In the genomic region with DNA sequence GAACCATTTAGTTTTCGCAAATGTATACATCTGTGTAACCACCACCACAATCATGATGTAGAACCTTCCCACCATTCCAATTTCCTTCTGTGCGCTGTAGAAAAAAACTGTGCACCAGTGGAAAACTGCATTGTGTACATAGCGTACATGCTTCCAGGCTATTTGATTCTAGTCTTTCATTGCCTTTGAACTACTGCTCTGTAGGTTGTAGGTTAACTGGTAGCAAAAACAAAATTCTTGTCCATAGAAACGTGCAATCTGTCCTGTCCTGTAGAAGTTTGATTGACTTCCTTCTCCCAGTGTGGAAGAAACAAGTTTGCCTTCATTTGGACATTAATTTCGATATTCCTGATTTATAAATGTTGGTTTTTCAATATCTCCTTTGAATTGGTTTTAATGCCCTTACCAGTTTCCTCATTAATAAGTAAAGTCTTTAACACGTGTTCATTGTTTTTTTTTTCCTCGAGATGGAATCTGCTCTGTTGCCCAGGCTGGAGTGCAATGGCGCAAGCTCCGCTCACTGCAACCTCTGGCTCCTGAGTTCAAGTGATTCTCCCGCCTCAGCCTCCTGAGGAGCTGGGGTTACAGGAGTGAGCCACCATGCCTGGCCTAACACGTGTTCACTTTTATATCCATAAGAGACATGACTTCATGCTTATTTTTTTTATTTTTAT, we compare ENCODE assay signal across 1 cellular context.
TF ChIP-seq lines count a peak whose summit lies in the region.

No MANE protein-coding gene starts in this region.

TF ChIP-seq in HepG2, 621 proteins besides CTCF, POLR2A, EP300 and RAD21 (continued from another document and continues in another):
- peak; percentile 68; the same call in 1 of the 2 replicates for TF ChIP-seq CREM (IDR thresholded peaks at IDR 0.05)
- TF ChIP-seq CREM (CRISPR knock-in tag; IDR thresholded peaks at IDR 0.05): no peak
- TF ChIP-seq, protein P1, sequence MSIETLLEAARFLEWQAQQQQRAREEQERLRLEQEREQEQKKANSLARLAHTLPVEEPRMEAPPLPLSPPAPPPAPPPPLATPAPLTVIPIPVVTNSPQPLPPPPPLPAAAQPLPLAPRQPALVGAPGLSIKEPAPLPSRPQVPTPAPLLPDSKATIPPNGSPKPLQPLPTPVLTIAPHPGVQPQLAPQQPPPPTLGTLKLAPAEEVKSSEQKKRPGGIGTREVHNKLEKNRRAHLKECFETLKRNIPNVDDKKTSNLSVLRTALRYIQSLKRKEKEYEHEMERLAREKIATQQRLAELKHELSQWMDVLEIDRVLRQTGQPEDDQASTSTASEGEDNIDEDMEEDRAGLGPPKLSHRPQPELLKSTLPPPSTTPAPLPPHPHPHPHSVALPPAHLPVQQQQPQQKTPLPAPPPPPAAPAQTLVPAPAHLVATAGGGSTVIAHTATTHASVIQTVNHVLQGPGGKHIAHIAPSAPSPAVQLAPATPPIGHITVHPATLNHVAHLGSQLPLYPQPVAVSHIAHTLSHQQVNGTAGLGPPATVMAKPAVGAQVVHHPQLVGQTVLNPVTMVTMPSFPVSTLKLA (IDR thresholded peaks at IDR 0.05): peak; percentile 68
- TF ChIP-seq, protein P2, sequence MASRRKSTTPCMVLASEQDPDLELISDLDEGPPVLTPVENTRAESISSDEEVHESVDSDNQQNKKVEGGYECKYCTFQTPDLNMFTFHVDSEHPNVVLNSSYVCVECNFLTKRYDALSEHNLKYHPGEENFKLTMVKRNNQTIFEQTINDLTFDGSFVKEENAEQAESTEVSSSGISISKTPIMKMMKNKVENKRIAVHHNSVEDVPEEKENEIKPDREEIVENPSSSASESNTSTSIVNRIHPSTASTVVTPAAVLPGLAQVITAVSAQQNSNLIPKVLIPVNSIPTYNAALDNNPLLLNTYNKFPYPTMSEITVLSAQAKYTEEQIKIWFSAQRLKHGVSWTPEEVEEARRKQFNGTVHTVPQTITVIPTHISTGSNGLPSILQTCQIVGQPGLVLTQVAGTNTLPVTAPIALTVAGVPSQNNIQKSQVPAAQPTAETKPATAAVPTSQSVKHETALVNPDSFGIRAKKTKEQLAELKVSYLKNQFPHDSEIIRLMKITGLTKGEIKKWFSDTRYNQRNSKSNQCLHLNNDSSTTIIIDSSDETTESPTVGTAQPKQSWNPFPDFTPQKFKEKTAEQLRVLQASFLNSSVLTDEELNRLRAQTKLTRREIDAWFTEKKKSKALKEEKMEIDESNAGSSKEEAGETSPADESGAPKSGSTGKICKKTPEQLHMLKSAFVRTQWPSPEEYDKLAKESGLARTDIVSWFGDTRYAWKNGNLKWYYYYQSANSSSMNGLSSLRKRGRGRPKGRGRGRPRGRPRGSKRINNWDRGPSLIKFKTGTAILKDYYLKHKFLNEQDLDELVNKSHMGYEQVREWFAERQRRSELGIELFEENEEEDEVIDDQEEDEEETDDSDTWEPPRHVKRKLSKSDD (CRISPR knock-in tag; IDR thresholded peaks at IDR 0.05; ENCODE audit: low read depth): 0 out of 2 replicates have a peak, but pooled peaks have one; percentile 33
- TF ChIP-seq, protein P3, sequence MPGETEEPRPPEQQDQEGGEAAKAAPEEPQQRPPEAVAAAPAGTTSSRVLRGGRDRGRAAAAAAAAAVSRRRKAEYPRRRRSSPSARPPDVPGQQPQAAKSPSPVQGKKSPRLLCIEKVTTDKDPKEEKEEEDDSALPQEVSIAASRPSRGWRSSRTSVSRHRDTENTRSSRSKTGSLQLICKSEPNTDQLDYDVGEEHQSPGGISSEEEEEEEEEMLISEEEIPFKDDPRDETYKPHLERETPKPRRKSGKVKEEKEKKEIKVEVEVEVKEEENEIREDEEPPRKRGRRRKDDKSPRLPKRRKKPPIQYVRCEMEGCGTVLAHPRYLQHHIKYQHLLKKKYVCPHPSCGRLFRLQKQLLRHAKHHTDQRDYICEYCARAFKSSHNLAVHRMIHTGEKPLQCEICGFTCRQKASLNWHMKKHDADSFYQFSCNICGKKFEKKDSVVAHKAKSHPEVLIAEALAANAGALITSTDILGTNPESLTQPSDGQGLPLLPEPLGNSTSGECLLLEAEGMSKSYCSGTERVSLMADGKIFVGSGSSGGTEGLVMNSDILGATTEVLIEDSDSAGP (CRISPR knock-in tag; IDR thresholded peaks at IDR 0.05; ENCODE audit: borderline replicate concordance): no peak
- TF ChIP-seq KDM5B (CRISPR knock-in tag; IDR thresholded peaks at IDR 0.05; ENCODE audit: borderline replicate concordance): no peak
- no peak for TF ChIP-seq SCMH1 (CRISPR knock-in tag; IDR thresholded peaks at IDR 0.05; ENCODE audit: borderline replicate concordance)
- TF ChIP-seq, protein P4, sequence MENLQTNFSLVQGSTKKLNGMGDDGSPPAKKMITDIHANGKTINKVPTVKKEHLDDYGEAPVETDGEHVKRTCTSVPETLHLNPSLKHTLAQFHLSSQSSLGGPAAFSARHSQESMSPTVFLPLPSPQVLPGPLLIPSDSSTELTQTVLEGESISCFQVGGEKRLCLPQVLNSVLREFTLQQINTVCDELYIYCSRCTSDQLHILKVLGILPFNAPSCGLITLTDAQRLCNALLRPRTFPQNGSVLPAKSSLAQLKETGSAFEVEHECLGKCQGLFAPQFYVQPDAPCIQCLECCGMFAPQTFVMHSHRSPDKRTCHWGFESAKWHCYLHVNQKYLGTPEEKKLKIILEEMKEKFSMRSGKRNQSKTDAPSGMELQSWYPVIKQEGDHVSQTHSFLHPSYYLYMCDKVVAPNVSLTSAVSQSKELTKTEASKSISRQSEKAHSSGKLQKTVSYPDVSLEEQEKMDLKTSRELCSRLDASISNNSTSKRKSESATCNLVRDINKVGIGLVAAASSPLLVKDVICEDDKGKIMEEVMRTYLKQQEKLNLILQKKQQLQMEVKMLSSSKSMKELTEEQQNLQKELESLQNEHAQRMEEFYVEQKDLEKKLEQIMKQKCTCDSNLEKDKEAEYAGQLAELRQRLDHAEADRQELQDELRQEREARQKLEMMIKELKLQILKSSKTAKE (CRISPR knock-in tag; IDR thresholded peaks at IDR 0.05; ENCODE audit: borderline replicate concordance): peak; percentile 55; the same call in 1 of the 2 replicates
- TF ChIP-seq ZSCAN20 (CRISPR knock-in tag; IDR thresholded peaks at IDR 0.05; ENCODE audit: borderline replicate concordance): no peak
- TF ChIP-seq, protein P5, sequence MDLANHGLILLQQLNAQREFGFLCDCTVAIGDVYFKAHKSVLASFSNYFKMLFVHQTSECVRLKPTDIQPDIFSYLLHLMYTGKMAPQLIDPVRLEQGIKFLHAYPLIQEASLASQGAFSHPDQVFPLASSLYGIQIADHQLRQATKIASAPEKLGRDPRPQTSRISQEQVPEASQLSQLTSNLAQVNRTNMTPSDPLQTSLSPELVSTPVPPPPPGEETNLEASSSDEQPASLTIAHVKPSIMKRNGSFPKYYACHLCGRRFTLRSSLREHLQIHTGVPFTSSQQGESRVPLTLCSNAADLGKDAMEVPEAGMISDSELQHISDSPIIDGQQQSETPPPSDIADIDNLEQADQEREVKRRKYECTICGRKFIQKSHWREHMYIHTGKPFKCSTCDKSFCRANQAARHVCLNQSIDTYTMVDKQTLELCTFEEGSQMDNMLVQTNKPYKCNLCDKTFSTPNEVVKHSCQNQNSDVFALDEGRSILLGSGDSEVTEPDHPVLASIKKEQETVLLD (CRISPR knock-in tag; IDR thresholded peaks at IDR 0.05; ENCODE audit: low read depth): no peak
- TF ChIP-seq ZNF263 (CRISPR knock-in tag; IDR thresholded peaks at IDR 0.05): no peak
- TF ChIP-seq ZNF329 (CRISPR knock-in tag; IDR thresholded peaks at IDR 0.05; ENCODE audit: low read depth): no peak
- peak; percentile 78 for TF ChIP-seq MIXL1 (CRISPR knock-in tag; IDR thresholded peaks at IDR 0.05)
- no peak for TF ChIP-seq ZNF510 (CRISPR knock-in tag; IDR thresholded peaks at IDR 0.05; ENCODE audit: low read depth)
- TF ChIP-seq FOXO1 (CRISPR knock-in tag; IDR thresholded peaks at IDR 0.05): peak; percentile 71; the same call in 1 of the 2 replicates
- no peak for TF ChIP-seq ZSCAN9 (CRISPR knock-in tag; IDR thresholded peaks at IDR 0.05; ENCODE audit: borderline replicate concordance)
- TF ChIP-seq JDP2 (CRISPR knock-in tag; IDR thresholded peaks at IDR 0.05; ENCODE audit: borderline replicate concordance): no peak
- no peak for TF ChIP-seq NAIF1 (CRISPR knock-in tag; IDR thresholded peaks at IDR 0.05; ENCODE audit: borderline replicate concordance)
- TF ChIP-seq, protein P6, sequence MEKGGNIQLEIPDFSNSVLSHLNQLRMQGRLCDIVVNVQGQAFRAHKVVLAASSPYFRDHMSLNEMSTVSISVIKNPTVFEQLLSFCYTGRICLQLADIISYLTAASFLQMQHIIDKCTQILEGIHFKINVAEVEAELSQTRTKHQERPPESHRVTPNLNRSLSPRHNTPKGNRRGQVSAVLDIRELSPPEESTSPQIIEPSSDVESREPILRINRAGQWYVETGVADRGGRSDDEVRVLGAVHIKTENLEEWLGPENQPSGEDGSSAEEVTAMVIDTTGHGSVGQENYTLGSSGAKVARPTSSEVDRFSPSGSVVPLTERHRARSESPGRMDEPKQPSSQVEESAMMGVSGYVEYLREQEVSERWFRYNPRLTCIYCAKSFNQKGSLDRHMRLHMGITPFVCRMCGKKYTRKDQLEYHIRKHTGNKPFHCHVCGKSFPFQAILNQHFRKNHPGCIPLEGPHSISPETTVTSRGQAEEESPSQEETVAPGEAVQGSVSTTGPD (CRISPR knock-in tag; IDR thresholded peaks at IDR 0.05): no peak; the same call in 1 of the 2 replicates
- TF ChIP-seq ZNF256 (CRISPR knock-in tag; conservative IDR thresholded peaks at IDR 0.05): no peak
- TF ChIP-seq, protein P7, sequence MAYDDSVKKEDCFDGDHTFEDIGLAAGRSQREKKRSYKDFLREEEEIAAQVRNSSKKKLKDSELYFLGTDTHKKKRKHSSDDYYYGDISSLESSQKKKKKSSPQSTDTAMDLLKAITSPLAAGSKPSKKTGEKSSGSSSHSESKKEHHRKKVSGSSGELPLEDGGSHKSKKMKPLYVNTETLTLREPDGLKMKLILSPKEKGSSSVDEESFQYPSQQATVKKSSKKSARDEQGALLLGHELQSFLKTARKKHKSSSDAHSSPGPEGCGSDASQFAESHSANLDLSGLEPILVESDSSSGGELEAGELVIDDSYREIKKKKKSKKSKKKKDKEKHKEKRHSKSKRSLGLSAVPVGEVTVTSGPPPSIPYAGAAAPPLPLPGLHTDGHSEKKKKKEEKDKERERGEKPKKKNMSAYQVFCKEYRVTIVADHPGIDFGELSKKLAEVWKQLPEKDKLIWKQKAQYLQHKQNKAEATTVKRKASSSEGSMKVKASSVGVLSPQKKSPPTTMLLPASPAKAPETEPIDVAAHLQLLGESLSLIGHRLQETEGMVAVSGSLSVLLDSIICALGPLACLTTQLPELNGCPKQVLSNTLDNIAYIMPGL (CRISPR knock-in tag; IDR thresholded peaks at IDR 0.05; ENCODE audit: borderline replicate concordance in 1 of 2, low read depth in 1 of 2): 0 out of 4 replicates have a peak, but pooled peaks of 1 of the 2 experiments have one; percentile 18
- TF ChIP-seq NCOA5 (CRISPR knock-in tag; IDR thresholded peaks at IDR 0.05): no peak
- TF ChIP-seq NR2F1 (CRISPR knock-in tag; IDR thresholded peaks at IDR 0.05): peak in 1 of 2 experiments; percentile 19; a peak in 1 of 4 replicates
- TF ChIP-seq ZNF446 (CRISPR knock-in tag; IDR thresholded peaks at IDR 0.05): no peak
- peak; percentile 37; the same call in 1 of the 2 replicates for TF ChIP-seq CEBPB (IDR thresholded peaks at IDR 0.05; ENCODE audit: borderline replicate concordance, low read depth, low read length)
- TF ChIP-seq ZFP1 (CRISPR knock-in tag; IDR thresholded peaks at IDR 0.05): 0 out of 2 replicates have a peak, but pooled peaks have one; percentile 37
- TF ChIP-seq HOXA3 (CRISPR knock-in tag; IDR thresholded peaks at IDR 0.05): peak; percentile 49
- no peak for TF ChIP-seq SYNCRIP (IDR thresholded peaks at IDR 0.05; ENCODE audit: insufficient read depth, low read depth, low read length)
- TF ChIP-seq KDM6A (CRISPR knock-in tag; IDR thresholded peaks at IDR 0.05; ENCODE audit: low read depth): peak; percentile 82
- no peak for TF ChIP-seq IRX3 (CRISPR knock-in tag; IDR thresholded peaks at IDR 0.05; ENCODE audit: borderline replicate concordance, low read depth)
- TF ChIP-seq ZKSCAN1 (IDR thresholded peaks at IDR 0.05; ENCODE audit: low read length): no peak
- TF ChIP-seq KDM3A (CRISPR knock-in tag; IDR thresholded peaks at IDR 0.05; ENCODE audit: low read depth): 0 out of 2 replicates have a peak, but pooled peaks have one; percentile 35
- TF ChIP-seq ZBTB42 (CRISPR knock-in tag; IDR thresholded peaks at IDR 0.05): no peak
- peak; percentile 73; the same call in 1 of the 2 replicates for TF ChIP-seq HMG20A (CRISPR knock-in tag; IDR thresholded peaks at IDR 0.05; ENCODE audit: borderline replicate concordance)
- TF ChIP-seq, protein P8, sequence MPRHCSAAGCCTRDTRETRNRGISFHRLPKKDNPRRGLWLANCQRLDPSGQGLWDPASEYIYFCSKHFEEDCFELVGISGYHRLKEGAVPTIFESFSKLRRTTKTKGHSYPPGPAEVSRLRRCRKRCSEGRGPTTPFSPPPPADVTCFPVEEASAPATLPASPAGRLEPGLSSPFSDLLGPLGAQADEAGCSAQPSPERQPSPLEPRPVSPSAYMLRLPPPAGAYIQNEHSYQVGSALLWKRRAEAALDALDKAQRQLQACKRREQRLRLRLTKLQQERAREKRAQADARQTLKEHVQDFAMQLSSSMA (CRISPR knock-in tag; IDR thresholded peaks at IDR 0.05): no peak
- TF ChIP-seq BHLHE40 (IDR thresholded peaks at IDR 0.05; ENCODE audit: low read length): peak; percentile 63; the same call in 1 of the 2 replicates
- TF ChIP-seq IKZF1 (IDR thresholded peaks at IDR 0.05): no peak
- TF ChIP-seq HOXA5 (CRISPR knock-in tag; IDR thresholded peaks at IDR 0.05): 0 out of 2 replicates have a peak, but pooled peaks have one; percentile 29
- no peak for TF ChIP-seq ZNF616 (CRISPR knock-in tag; IDR thresholded peaks at IDR 0.05; ENCODE audit: low read depth)
- TF ChIP-seq AKAP8 (CRISPR knock-in tag; IDR thresholded peaks at IDR 0.05): no peak
